Comparison of ENCODE assay signal across 2 cellular contexts in the genomic region with DNA sequence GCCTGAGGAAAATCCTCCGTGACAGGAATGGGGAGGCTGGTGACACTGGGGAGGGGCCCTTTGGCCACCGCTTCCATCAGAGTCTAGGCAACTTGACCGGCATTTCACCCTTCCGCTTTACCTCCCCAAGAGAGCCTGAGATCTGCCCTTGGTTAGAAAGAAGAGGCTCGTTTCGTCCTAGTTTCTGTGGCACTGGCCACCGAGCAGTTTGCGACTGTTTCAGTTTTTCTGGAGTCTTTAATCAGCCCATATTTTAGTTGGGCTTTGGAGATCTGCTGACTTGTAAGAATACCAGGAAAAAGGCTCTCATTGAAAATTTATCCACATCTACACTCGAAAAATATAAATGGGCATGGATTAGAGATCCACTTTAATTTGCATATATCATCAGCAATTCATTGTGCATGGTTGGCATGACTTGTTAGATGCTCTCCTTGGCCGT.
TF ChIP-seq lines count a peak whose summit lies in the region.

No MANE protein-coding gene starts in this region.

TF ChIP-seq in GM23338, 12 proteins besides CTCF, POLR2A, EP300 and RAD21 (continued from another document):
- no peak for TF ChIP-seq ETS1 (IDR thresholded peaks at IDR 0.05)
- TF ChIP-seq POLR2AphosphoS5 (IDR thresholded peaks at IDR 0.05; ENCODE audit: low read depth): no peak
- no peak for TF ChIP-seq CREB1 (CRISPR knock-in tag; IDR thresholded peaks at IDR 0.05; ENCODE audit: low read depth)
- TF ChIP-seq ZNF114 (CRISPR knock-in tag; IDR thresholded peaks at IDR 0.05): no peak
- no peak for TF ChIP-seq EZH2phosphoT487 (IDR thresholded peaks at IDR 0.05; ENCODE audit: unreplicated experiment)
- no peak for TF ChIP-seq STAT1 (IDR thresholded peaks at IDR 0.05; ENCODE audit: unreplicated experiment)
- no peak for TF ChIP-seq ZNF462 (CRISPR knock-in tag; IDR thresholded peaks at IDR 0.05)
- no peak for TF ChIP-seq JUNB (IDR thresholded peaks at IDR 0.05; ENCODE audit: unreplicated experiment)
- no peak for TF ChIP-seq NANOG (IDR thresholded peaks at IDR 0.05; ENCODE audit: borderline replicate concordance)
- no peak for TF ChIP-seq EZH2 (IDR thresholded peaks at IDR 0.05; ENCODE audit: low read depth, unreplicated experiment)

TF ChIP-seq in endothelial cell of umbilical vein, 7 proteins besides CTCF, POLR2A, EP300 and RAD21 (continued from another document):
- TF ChIP-seq GATA2 (IDR thresholded peaks at IDR 0.05; ENCODE audit: insufficient read depth, insufficient read length, low read depth, low read length): no peak
- TF ChIP-seq MAX (IDR thresholded peaks at IDR 0.05; ENCODE audit: insufficient read depth, insufficient read length): no peak
- no peak for TF ChIP-seq POLR2AphosphoS5 (IDR thresholded peaks at IDR 0.05; ENCODE audit: insufficient read depth, low read depth, low read length)
- TF ChIP-seq FOS (IDR thresholded peaks at IDR 0.05; ENCODE audit: borderline replicate concordance, insufficient read depth, low read length): no peak
